Comparison of ENCODE assay signal across 8 cellular contexts in the genomic region with DNA sequence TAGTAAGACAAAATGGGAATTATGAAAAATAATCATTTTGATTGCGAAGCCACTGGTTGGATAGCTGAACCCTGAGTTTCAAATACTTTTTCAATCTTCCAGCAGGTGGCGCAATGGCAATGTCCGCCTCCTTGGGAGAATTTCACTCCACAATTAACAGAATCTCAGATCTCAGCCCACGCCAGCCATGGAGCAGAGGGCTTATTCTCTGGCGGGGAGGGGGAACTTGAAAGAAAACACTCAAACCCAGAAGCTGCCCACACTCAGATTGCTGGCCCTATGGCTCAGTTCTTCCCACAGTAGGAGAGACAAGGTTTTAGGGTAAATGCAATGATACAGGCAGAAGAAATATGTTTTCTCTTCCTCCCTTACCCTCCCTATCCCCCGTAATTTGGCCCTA. TPM values are rescaled to one million over a fixed set of nuclear protein-coding genes. Genes with fewer than 3 reads are reported as not detected.
DNase-seq lines count a peak whose midpoint lies in the region; FAIRE-seq and TF ChIP-seq lines count a peak whose summit lies in the region.

No MANE protein-coding gene starts in this region.

- H3K4me2 ChIP-seq in trophoblast cell (ENCODE audit: low read length), result no peak overlapping the region

- TF ChIP-seq CTCF in GM10248 (IDR thresholded peaks at IDR 0.05; ENCODE audit: control extremely low read depth, extremely low read depth, low read depth, missing control alignments) (peak; percentile 62), Peyer's patch (IDR thresholded peaks at IDR 0.05) (peak; percentile 12 to 72 (median 67))

- no peaks in the 10 kb centered on the region for H3K4me1 ChIP-seq in Peyer's patch
- no peaks in the 10 kb centered on the region for H3K4me1 ChIP-seq in trophoblast cell (ENCODE audit: control insufficient read depth in 1 of 2, insufficient read depth in 2 of 2, low read length in 2 of 2)

- no peak overlapping the region for H4K91ac ChIP-seq in trophoblast cell (ENCODE audit: low read depth, low read length)

- no peak overlapping the region for H4K12ac ChIP-seq in trophoblast cell (ENCODE audit: low read depth, low read length)

- no peak overlapping the region for H3K9ac ChIP-seq in trophoblast cell (ENCODE audit: low read length)

- no peak overlapping the region for H2AK5ac ChIP-seq in trophoblast cell (ENCODE audit: low read length)

- TF ChIP-seq POLR2A in Peyer's patch (IDR thresholded peaks at IDR 0.05), result no peak

- no peaks in the 10 kb centered on the region for H3K27me3 ChIP-seq in Peyer's patch
- H3K27me3 ChIP-seq in trophoblast cell (ENCODE audit: insufficient read depth, low read length), result no peaks in the 10 kb centered on the region

- H3K27ac ChIP-seq in Peyer's patch (no peak overlapping the region), trophoblast cell (ENCODE audit: low read depth, low read length) (no peak overlapping the region)

- POLR2A ChIA-PET in GM10248 (lab: Yijun Ruan, JAX), result no interaction called here

- H3K36me3 ChIP-seq in Peyer's patch, result no peaks in the 10 kb centered on the region
- no peaks in the 10 kb centered on the region for H3K36me3 ChIP-seq in trophoblast cell (ENCODE audit: control insufficient read depth in 1 of 2, insufficient read depth in 2 of 2, low read length in 2 of 2)

- H2BK12ac ChIP-seq in trophoblast cell (ENCODE audit: low read length), result no peak overlapping the region

- WGBS in trophoblast cell (ENCODE audit: extremely low coverage, insufficient coverage, insufficient read length), result no CpG with 5 or more reads among the region's 6 CpGs

- H3K79me2 ChIP-seq in trophoblast cell (ENCODE audit: control insufficient read depth, insufficient read depth, low read length, poor library complexity), result no peaks in the 10 kb centered on the region

- H3K4me3 ChIP-seq in Peyer's patch (no peak overlapping the region), trophoblast cell (ENCODE audit: low read depth, low read length) (no peak overlapping the region)

- H2BK120ac ChIP-seq in trophoblast cell (ENCODE audit: insufficient read depth, low read length, poor library complexity), result no peak overlapping the region

- peak; percentile 61 for FAIRE-seq in frontal cortex (lab: Jason Lieb, UNC)

- H3K23ac ChIP-seq in trophoblast cell (ENCODE audit: low read length), result no peak overlapping the region

- H3K79me1 ChIP-seq in trophoblast cell (ENCODE audit: low read length), result no peaks in the 10 kb centered on the region

- no peak overlapping the region for H3K4ac ChIP-seq in trophoblast cell (ENCODE audit: low read depth, low read length)

- CTCF ChIA-PET in GM10248 (lab: Yijun Ruan, JAX), result interaction anchor here (0.6 to 8.4 kb wide), 35 partner anchors 9 to 946 kb away, joined by 3 to 256 read pairs (median 4); no protein-coding TSS in a partner anchor

- H2BK5ac ChIP-seq in trophoblast cell (ENCODE audit: low read depth, low read length, poor library complexity), result no peak overlapping the region

- no peaks in the 10 kb centered on the region for H3K9me3 ChIP-seq in Peyer's patch
- H3K9me3 ChIP-seq in trophoblast cell (ENCODE audit: insufficient read depth, low read depth, low read length), result no peaks in the 10 kb centered on the region

- H3K18ac ChIP-seq in trophoblast cell (ENCODE audit: low read length), result no peak overlapping the region

- no peak overlapping the region for H3K14ac ChIP-seq in trophoblast cell (ENCODE audit: low read length)

- H2AFZ ChIP-seq in trophoblast cell (ENCODE audit: insufficient read depth, low read length, poor library complexity), result no peak overlapping the region

- DNase-seq in GM10248 (ENCODE audit: extremely low spot score), result peak; percentile 52
- DNase-seq in HK-2 (ENCODE audit: unreplicated experiment), result peak; percentile 27
- DNase-seq in Peyer's patch, result peak in 2 of 3 donors; percentile 27 to 78
- peak; percentile 82 for DNase-seq in activated effector memory CD4-positive, alpha-beta T cell treated with anti-CD3 and anti-CD28 coated beads, Interleukin-2, amount 50 U/mL, for 16 hours
- peak; percentile 12 to 39 for DNase-seq in frontal cortex (ENCODE audit: low spot score in 2 of 2)
- DNase-seq in trophoblast cell, result peak; percentile 53 to 85
- DNase-seq in ureter (ENCODE audit: low spot score), result peak; percentile 72
- DNase-seq in NCI-H128 (lab: John Stamatoyannopoulos, UW; ENCODE audit: unreplicated experiment), result no peak

- H4K8ac ChIP-seq in trophoblast cell (ENCODE audit: low read depth, low read length), result no peak overlapping the region

RNA-seq across cellular contexts. Expression of gene RCN1, which starts 38.7 kb away (rescaled TPM):
- total RNA-seq in Peyer's patch, result 10 to 100 TPM; 14.5 to 20.7 (median 18.7) TPM
- 22.8 TPM for total RNA-seq in frontal cortex
- polyA plus RNA-seq in trophoblast cell (2013), result 277 and 283 TPM in 2 replicates
- total RNA-seq in ureter, result 159 TPM
